ENCODE assay signal across 24 cellular contexts in the genomic region with DNA sequence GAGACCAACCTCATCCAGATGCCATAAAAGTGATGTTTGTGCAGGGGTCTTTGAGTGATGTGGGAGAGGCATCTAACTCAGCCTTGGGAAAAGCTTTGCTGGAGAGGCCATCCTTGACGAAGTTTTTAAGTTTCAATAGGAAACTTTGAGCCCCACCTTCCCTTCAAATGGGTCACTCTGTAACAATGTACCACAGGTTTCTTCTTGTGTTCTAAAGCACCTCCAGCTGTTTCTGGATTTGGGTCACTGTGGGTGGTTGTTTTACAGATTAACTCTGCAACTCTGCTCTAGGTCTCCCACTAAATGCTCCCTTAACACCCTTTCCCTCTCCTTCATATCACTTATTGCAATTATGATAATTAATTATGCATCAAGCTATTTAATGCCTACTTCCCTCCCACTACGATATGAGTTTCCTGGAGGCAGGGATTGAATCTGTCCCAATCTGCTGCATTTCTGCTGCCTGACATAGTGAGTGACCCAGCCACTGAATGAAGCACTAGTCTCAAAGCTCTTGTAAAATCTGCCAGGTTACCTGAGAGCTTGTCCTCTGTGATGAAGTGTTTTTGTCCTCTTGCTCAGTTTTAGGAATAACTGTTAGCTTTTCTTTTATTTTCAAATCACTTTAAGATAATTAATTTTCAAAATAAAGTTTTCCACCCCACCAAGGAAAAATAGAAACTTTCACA.
"Had no signal": no experiment of that assay in that cellular context is flagged by ENCODE, and none has a peak within 500 bp of the region (broad histone marks: within the 10 kb centered on the region; RNA-seq: fewer than 3 reads in every experiment).

No MANE protein-coding gene starts in this region.

- H3K4me3 ChIP-seq: left ventricle myocardium inferior, lung, mucosa of descending colon, ovary, right atrium auricular region, right lobe of liver, smooth muscle cell, tibial nerve, uterus had no signal

- ATAC-seq: mucosa of descending colon; naive thymus-derived CD4-positive, alpha-beta T cell; right lobe of liver; stimulated activated memory B cell treated with anti-CD40 and anti-IgM and Interleukin-4, amounts not matched to agents 10 μg/mL and 1 μg/mL and 100 μg/mL, for 72 hours; stimulated activated naive CD8-positive, alpha-beta T cell treated with anti-CD3 and anti-CD28 coated beads, Interleukin-15, amount 100 ng/mL, for 72 hours had no signal

- H3K4me1 ChIP-seq: left ventricle myocardium inferior, right atrium auricular region, right lobe of liver, tibial nerve, uterus had no signal

- H3K9me3 Mint-ChIP-seq: stimulated activated memory B cell treated with anti-CD40 and anti-IgM and Interleukin-4, amounts not matched to agents 10 μg/mL and 1 μg/mL and 100 μg/mL, for 72 hours had no signal

- H3K9me3 ChIP-seq: mucosa of descending colon, ovary, right atrium auricular region, right lobe of liver, uterus had no signal

- H3K27ac ChIP-seq: left ventricle myocardium inferior, ovary, right atrium auricular region, right lobe of liver, tibial nerve, uterus had no signal

- H3K4me1 Mint-ChIP-seq: naive thymus-derived CD4-positive, alpha-beta T cell; nephron; stimulated activated memory B cell treated with anti-CD40 and anti-IgM and Interleukin-4, amounts not matched to agents 10 μg/mL and 1 μg/mL and 100 μg/mL, for 72 hours; stimulated activated naive CD8-positive, alpha-beta T cell treated with anti-CD3 and anti-CD28 coated beads, Interleukin-15, amount 100 ng/mL, for 72 hours had no signal

- H3K4me3 Mint-ChIP-seq: naive thymus-derived CD4-positive, alpha-beta T cell; nephron; stimulated activated memory B cell treated with anti-CD40 and anti-IgM and Interleukin-4, amounts not matched to agents 10 μg/mL and 1 μg/mL and 100 μg/mL, for 72 hours; stimulated activated naive CD8-positive, alpha-beta T cell treated with anti-CD3 and anti-CD28 coated beads, Interleukin-15, amount 100 ng/mL, for 72 hours; type B pancreatic cell had no signal

- H3K36me3 Mint-ChIP-seq: stimulated activated memory B cell treated with anti-CD40 and anti-IgM and Interleukin-4, amounts not matched to agents 10 μg/mL and 1 μg/mL and 100 μg/mL, for 72 hours had no signal

- H3K36me3 ChIP-seq: left ventricle myocardium inferior, ovary, right atrium auricular region, right lobe of liver, tibial nerve, uterus had no signal

- H3K27ac Mint-ChIP-seq: naive thymus-derived CD4-positive, alpha-beta T cell; nephron; progenitor cell of endocrine pancreas; stimulated activated memory B cell treated with anti-CD40 and anti-IgM and Interleukin-4, amounts not matched to agents 10 μg/mL and 1 μg/mL and 100 μg/mL, for 72 hours; type B pancreatic cell had no signal

- DNase-seq: hypothalamus; islet precursor cell; left ventricle myocardium inferior; midbrain; mucosa of descending colon; naive thymus-derived CD4-positive, alpha-beta T cell; ovary; right lobe of liver; stimulated activated CD4-positive, alpha-beta T cell treated with anti-CD3 and anti-CD28 coated beads, Interleukin-1b, Interleukin-23, amount 100 ng/mL, for 48 hours; stimulated activated CD4-positive, alpha-beta T cell treated with anti-CD3 and anti-CD28 coated beads, Interleukin-2, amount 100 ng/mL, for 48 hours; stimulated activated CD4-positive, alpha-beta T cell treated with anti-CD3 and anti-CD28 coated beads, Interleukin-4, amount 100 ng/mL, for 4 hours; stimulated activated CD8-positive, alpha-beta memory T cell treated with anti-CD3 and anti-CD28 coated beads, Interleukin-4, amount 100 ng/mL, for 48 hours; stimulated activated naive CD4-positive, alpha-beta T cell treated with Interleukin-2 at 50 U/mL for 16 hours; stimulated activated naive CD8-positive, alpha-beta T cell treated with anti-CD3 and anti-CD28 coated beads, Interleukin-15, amount 100 ng/mL, for 72 hours; substantia nigra; uterus had no signal

- H3K4me2 ChIP-seq: smooth muscle cell had no signal

- H3K27me3 ChIP-seq: ovary, right atrium auricular region, right lobe of liver, tibial nerve, uterus had no signal
